1 cellular context compared by ENCODE assay signal in the genomic region with DNA sequence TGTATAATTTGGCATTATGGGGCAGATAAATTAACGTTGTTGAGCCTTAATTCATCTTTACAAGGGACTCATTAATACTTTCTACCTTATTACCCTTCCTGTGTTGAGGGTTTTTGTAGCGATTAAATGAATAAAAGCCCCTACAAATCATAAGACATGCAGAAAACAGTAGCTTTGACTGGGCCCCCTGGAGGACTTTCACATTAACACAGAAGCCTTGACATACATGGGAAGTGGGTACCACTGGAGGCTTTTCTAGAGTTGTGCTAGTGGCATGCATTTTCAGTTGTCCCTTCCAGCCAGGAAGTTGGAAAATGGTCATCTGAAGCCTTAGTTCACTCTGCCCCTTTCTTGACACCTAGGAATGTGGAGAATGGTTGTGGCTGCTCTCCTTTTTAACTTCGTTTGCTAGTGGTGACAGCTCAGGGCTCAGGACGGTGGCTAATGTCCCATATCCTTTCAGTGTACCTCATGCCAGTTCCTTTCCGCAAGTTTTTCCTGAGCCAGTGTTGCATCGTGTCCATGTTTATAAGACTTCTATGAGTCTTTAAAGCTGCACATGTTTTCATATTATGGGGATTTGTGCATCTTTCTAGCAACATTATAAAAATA.
TF ChIP-seq lines count a peak whose summit lies in the region.

No MANE protein-coding gene starts in this region.

TF ChIP-seq in GM12878, 131 proteins besides CTCF, POLR2A, EP300 and RAD21:
- TF ChIP-seq, protein P1, sequence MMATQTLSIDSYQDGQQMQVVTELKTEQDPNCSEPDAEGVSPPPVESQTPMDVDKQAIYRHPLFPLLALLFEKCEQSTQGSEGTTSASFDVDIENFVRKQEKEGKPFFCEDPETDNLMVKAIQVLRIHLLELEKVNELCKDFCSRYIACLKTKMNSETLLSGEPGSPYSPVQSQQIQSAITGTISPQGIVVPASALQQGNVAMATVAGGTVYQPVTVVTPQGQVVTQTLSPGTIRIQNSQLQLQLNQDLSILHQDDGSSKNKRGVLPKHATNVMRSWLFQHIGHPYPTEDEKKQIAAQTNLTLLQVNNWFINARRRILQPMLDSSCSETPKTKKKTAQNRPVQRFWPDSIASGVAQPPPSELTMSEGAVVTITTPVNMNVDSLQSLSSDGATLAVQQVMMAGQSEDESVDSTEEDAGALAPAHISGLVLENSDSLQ (IDR thresholded peaks at IDR 0.05): no peak
- TF ChIP-seq SMC3 (IDR thresholded peaks at IDR 0.05; ENCODE audit: borderline replicate concordance, low read length) (peak; percentile 12; the same call in 1 of the 2 replicates), SPI1 (IDR thresholded peaks at IDR 0.05; ENCODE audit: borderline replicate concordance, insufficient read depth, low read depth, low read length) (peak; percentile 23; the same call in 1 of the 2 replicates), HCFC1 (IDR thresholded peaks at IDR 0.05; ENCODE audit: low read length) (no peak), RCOR1 (conservative IDR thresholded peaks at IDR 0.05; ENCODE audit: low read depth, low read length) (no peak), SREBF2 (IDR thresholded peaks at IDR 0.05; ENCODE audit: low read length) (no peak)
- TF ChIP-seq, protein P2, sequence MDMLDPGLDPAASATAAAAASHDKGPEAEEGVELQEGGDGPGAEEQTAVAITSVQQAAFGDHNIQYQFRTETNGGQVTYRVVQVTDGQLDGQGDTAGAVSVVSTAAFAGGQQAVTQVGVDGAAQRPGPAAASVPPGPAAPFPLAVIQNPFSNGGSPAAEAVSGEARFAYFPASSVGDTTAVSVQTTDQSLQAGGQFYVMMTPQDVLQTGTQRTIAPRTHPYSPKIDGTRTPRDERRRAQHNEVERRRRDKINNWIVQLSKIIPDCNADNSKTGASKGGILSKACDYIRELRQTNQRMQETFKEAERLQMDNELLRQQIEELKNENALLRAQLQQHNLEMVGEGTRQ (IDR thresholded peaks at IDR 0.05; ENCODE audit: borderline replicate concordance, low read depth, low read length): no peak
